16 cellular contexts compared by ENCODE assay signal in the genomic region with DNA sequence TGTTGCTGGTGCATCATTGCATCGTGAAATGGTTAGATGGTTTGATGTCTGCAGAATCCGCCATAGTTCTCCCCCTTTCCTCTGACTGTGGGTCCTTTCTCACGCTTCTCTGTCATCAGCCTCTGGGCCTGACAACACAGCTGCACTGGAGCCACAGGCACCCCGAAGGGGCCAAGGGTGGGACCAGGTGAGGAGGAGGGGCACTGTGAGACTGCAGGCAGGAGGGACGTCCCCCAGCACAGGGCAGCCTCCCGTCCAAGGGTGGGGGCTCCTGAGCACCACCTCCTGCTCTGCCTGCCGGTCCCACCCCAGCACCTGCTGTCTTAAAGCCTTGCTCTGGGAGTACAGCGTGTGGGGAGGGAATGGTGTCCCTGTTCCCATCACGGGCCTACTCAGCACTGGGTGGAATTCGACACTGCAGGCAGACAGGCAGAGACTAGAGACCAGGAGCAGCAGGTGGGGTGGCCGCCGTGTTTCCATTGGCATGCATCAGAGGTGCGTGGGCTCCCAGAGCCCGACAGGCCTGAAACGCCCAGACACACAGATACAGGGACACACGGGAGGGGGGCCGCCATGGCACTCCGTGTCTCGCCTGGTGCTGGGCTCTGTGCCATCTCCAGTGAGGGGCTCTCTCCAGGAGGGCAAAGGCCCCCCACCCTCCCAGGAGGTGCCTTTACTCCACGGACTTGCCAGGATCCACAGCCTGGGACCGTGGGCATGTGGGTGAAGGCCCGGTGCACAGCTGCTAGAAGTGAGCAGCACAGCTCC. TPM values are rescaled to one million over a fixed set of nuclear protein-coding genes. Genes with fewer than 3 reads are reported as not detected.
"Had no signal": no experiment of that assay in that cellular context is flagged by ENCODE, and none has a peak within 500 bp of the region (broad histone marks: within the 10 kb centered on the region; RNA-seq: fewer than 3 reads in every experiment).

No MANE protein-coding gene starts in this region.

- H3K4me1 ChIP-seq: ascending aorta, heart left ventricle, neural progenitor cell, right atrium auricular region, tibial nerve had no signal

- FAIRE-seq: colon, islet of Langerhans had no signal

- H3K4me3 ChIP-seq: ascending aorta, heart left ventricle, neural progenitor cell, right atrium auricular region, skin epidermis, tibial nerve had no signal

- H3K9ac ChIP-seq: neural progenitor cell had no signal

- H2AFZ ChIP-seq: neural progenitor cell had no signal

- H3K4me2 ChIP-seq: neural progenitor cell had no signal

- H3K9me3 ChIP-seq: ascending aorta, right atrium auricular region had no signal

- ATAC-seq: activated CD8-positive, alpha-beta memory T cell treated with anti-CD3 and anti-CD28 coated beads, Interleukin-2, amount 10 ng/mL, durations not matched to agents 7 days and 5 days had no signal

- DNase-seq: activated CD4-positive, alpha-beta T cell treated with anti-CD3 and anti-CD28 coated beads, Interleukin-2, amount 50 U/mL, for 4 hours; activated CD4-positive, CD25-positive, alpha-beta regulatory T cell treated with anti-CD3 and anti-CD28 coated beads, Interleukin-2, amount 50 U/mL, for 72 hours; activated CD8-positive, alpha-beta memory T cell treated with anti-CD3 and anti-CD28 coated beads, Interleukin-2, amount 10 ng/mL, durations not matched to agents 7 days and 5 days; activated naive CD4-positive, alpha-beta T cell; activated T-cell treated with anti-CD3 and anti-CD28 coated beads, Interleukin-2, amount 50 U/mL, for 48 hours; effector CD4-positive, alpha-beta T cell; foreskin melanocyte; heart left ventricle had no signal

- H3K36me3 ChIP-seq: ascending aorta, heart left ventricle, neural progenitor cell, right atrium auricular region, tibial nerve had no signal

- H3K27me3 ChIP-seq: ascending aorta, heart left ventricle, neural progenitor cell, right atrium auricular region, tibial nerve had no signal

- H3K27ac ChIP-seq: ascending aorta, heart left ventricle, neural progenitor cell, right atrium auricular region, skin epidermis, tibial nerve had no signal

RNA-seq across cellular contexts. Expression of a gene that starts 15.0 kb away (rescaled TPM):
- total RNA-seq: activated CD8-positive, alpha-beta memory T cell treated with anti-CD3 and anti-CD28 coated beads, Interleukin-2, amount 10 ng/mL, durations not matched to agents 7 days and 5 days; ascending aorta had no signal
- polyA plus RNA-seq: liver had no signal
